In the genomic region with DNA sequence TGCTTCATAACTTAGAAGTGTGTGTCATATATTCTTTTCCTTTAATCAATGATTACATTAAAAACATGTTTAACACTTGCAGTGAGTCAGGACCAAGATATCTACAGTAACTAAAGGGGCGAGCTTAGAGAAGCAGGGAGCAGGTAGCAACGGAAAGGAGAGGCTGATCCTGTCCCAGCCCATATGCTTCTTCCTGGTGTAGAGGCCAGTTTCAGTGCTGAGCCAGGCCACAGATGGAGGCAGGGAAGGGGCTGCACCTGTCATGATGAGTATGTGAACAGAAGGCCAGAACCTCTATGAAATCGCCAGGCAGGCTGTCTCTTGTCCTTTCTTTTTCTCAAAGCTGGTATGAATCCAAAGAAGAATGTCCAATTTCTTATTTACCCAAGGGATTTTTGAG, we compare ENCODE assay signal across 19 cellular contexts. TPM values are rescaled to one million over a fixed set of nuclear protein-coding genes. Genes with fewer than 3 reads are reported as not detected.
DNase-seq lines count a peak whose midpoint lies in the region; ATAC-seq lines count a peak whose summit lies in the region.
"Had no signal": no experiment of that assay in that cellular context is flagged by ENCODE, and none has a peak within 500 bp of the region (broad histone marks: within the 10 kb centered on the region; RNA-seq: fewer than 3 reads in every experiment).

No MANE protein-coding gene starts in this region.

- no peak overlapping the region for H3K4me3 Mint-ChIP-seq in activated T-helper 17 cell treated with anti-CD3 and anti-CD28 coated beads, Interleukin-2, amount 50 U/mL, for 72 hours
- no peak overlapping the region for H3K4me3 Mint-ChIP-seq in effector memory CD8-positive, alpha-beta T cell
- H3K4me3 Mint-ChIP-seq: activated naive CD4-positive, alpha-beta T cell treated with anti-CD3 and anti-CD28 coated beads, Interleukin-2, amount 50 U/mL, for 24 hours; HFFc6; naive thymus-derived CD8-positive, alpha-beta T cell; stimulated activated effector memory CD8-positive, alpha-beta T cell treated with anti-CD3 and anti-CD28 coated beads, Interleukin-12 subunit alpha, Interleukin-12 subunit beta, amount 100 ng/mL, for 72 hours had no signal

- DNase-seq in D341Med (ENCODE audit: low spot score) (peak; percentile 32), NCI-H446 (lab: John Stamatoyannopoulos, UW) (peak; percentile 44 to 84), kidney tubule cell (ENCODE audit: low spot score) (peak; percentile 50)
- DNase-seq in effector CD4-positive, alpha-beta T cell: no peak
- DNase-seq in effector memory CD8-positive, alpha-beta T cell: no peak
- DNase-seq: aorta; HFFc6; mesendoderm; naive thymus-derived CD8-positive, alpha-beta T cell; NCI-H1092 treated with DMSO at 0.1 percent for 48 hours; NCI-H2107; pancreas; sigmoid colon; testis had no signal

- no peaks in the 10 kb centered on the region for H3K27me3 Mint-ChIP-seq in activated T-helper 17 cell treated with anti-CD3 and anti-CD28 coated beads, Interleukin-2, amount 50 U/mL, for 72 hours
- no peaks in the 10 kb centered on the region for H3K27me3 Mint-ChIP-seq in effector memory CD8-positive, alpha-beta T cell
- H3K27me3 Mint-ChIP-seq: activated naive CD4-positive, alpha-beta T cell treated with anti-CD3 and anti-CD28 coated beads, Interleukin-2, amount 50 U/mL, for 24 hours; naive thymus-derived CD8-positive, alpha-beta T cell had no signal

- peaks cover 14% of the 10 kb centered on the region for H3K4me1 Mint-ChIP-seq in activated T-helper 17 cell treated with anti-CD3 and anti-CD28 coated beads, Interleukin-2, amount 50 U/mL, for 72 hours
- peaks cover 5 to 8% of the 10 kb centered on the region in 2 donors for H3K4me1 Mint-ChIP-seq in effector memory CD8-positive, alpha-beta T cell (ENCODE audit: low read depth in 2 of 2)

- H3K27ac Mint-ChIP-seq in activated T-helper 17 cell treated with anti-CD3 and anti-CD28 coated beads, Interleukin-2, amount 50 U/mL, for 72 hours: peak overlapping the region; percentile 26
- no peak overlapping the region for H3K27ac Mint-ChIP-seq in effector memory CD8-positive, alpha-beta T cell
- H3K27ac Mint-ChIP-seq: activated naive CD4-positive, alpha-beta T cell treated with anti-CD3 and anti-CD28 coated beads, Interleukin-2, amount 50 U/mL, for 24 hours; HFFc6; stimulated activated effector memory CD8-positive, alpha-beta T cell treated with anti-CD3 and anti-CD28 coated beads, Interleukin-12 subunit alpha, Interleukin-12 subunit beta, amount 100 ng/mL, for 72 hours had no signal

- no peaks in the 10 kb centered on the region for H3K9me3 Mint-ChIP-seq in activated T-helper 17 cell treated with anti-CD3 and anti-CD28 coated beads, Interleukin-2, amount 50 U/mL, for 72 hours
- no peaks in the 10 kb centered on the region for H3K9me3 Mint-ChIP-seq in effector memory CD8-positive, alpha-beta T cell
- H3K9me3 Mint-ChIP-seq: activated naive CD4-positive, alpha-beta T cell treated with anti-CD3 and anti-CD28 coated beads, Interleukin-2, amount 50 U/mL, for 24 hours; HFFc6; naive thymus-derived CD8-positive, alpha-beta T cell; stimulated activated effector memory CD8-positive, alpha-beta T cell treated with anti-CD3 and anti-CD28 coated beads, Interleukin-12 subunit alpha, Interleukin-12 subunit beta, amount 100 ng/mL, for 72 hours had no signal

- ATAC-seq in activated T-helper 17 cell treated with anti-CD3 and anti-CD28 coated beads, Interleukin-2, amount 50 U/mL, for 72 hours (replicated peaks): no peak
- ATAC-seq in HG02870 (IDR thresholded peaks at IDR 0.05; ENCODE audit: unreplicated experiment) (no peak), GM21528 (IDR thresholded peaks at IDR 0.05; ENCODE audit: low FRiP score, unreplicated experiment) (no peak)
- ATAC-seq in effector memory CD8-positive, alpha-beta T cell (replicated peaks): no peak
- ATAC-seq: naive thymus-derived CD8-positive, alpha-beta T cell; pancreas; stimulated activated effector memory CD8-positive, alpha-beta T cell treated with anti-CD3 and anti-CD28 coated beads, Interleukin-12 subunit alpha, Interleukin-12 subunit beta, amount 100 ng/mL, for 72 hours had no signal

- no peaks in the 10 kb centered on the region for H3K36me3 Mint-ChIP-seq in activated T-helper 17 cell treated with anti-CD3 and anti-CD28 coated beads, Interleukin-2, amount 50 U/mL, for 72 hours (ENCODE audit: low read depth)
- no peaks in the 10 kb centered on the region for H3K36me3 Mint-ChIP-seq in effector memory CD8-positive, alpha-beta T cell (ENCODE audit: insufficient read depth)
- H3K36me3 Mint-ChIP-seq: activated naive CD4-positive, alpha-beta T cell treated with anti-CD3 and anti-CD28 coated beads, Interleukin-2, amount 50 U/mL, for 24 hours; naive thymus-derived CD8-positive, alpha-beta T cell; stimulated activated effector memory CD8-positive, alpha-beta T cell treated with anti-CD3 and anti-CD28 coated beads, Interleukin-12 subunit alpha, Interleukin-12 subunit beta, amount 100 ng/mL, for 72 hours had no signal

RNA-seq across cellular contexts. Expression of gene REEP3, which starts 16.3 kb away (rescaled TPM):
- 10 to 100 TPM; 18.5 to 20.0 TPM for total RNA-seq in activated T-helper 17 cell treated with anti-CD3 and anti-CD28 coated beads, Interleukin-2, amount 50 U/mL, for 72 hours

Comparison
In these comparisons a context has a peak if more than half of its experiments do, and no peak if none do; other contexts are left out.
1. DNase-seq: peak in D341Med (single experiment), NCI-H446 (2 of 2) and kidney tubule cell (single experiment); none in effector CD4-positive, alpha-beta T cell (single experiment) and effector memory CD8-positive, alpha-beta T cell (0 of 3).